Comparison of ENCODE assay signal across 8 cellular contexts in genomic region chr10:929965-930364, GRCh38. TPM values are rescaled to one million over a fixed set of nuclear protein-coding genes. Genes with fewer than 3 reads are reported as not detected.
DNase-seq lines count a peak whose midpoint lies in the region; ATAC-seq and TF ChIP-seq lines count a peak whose summit lies in the region.

No MANE protein-coding gene starts in this region.

- peak overlapping the region; percentile 93 for H3K27ac Mint-ChIP-seq in osteocyte (ENCODE audit: unreplicated experiment)

- no peaks in the 10 kb centered on the region for H3K36me3 Mint-ChIP-seq in osteocyte (ENCODE audit: unreplicated experiment)

- no peaks in the 10 kb centered on the region for H4K20me1 ChIP-seq in OCI-LY1 (ENCODE audit: insufficient read depth, low read length)

- no peaks in the 10 kb centered on the region for H3K9me3 ChIP-seq in OCI-LY1 (ENCODE audit: low read length)
- H3K9me3 ChIP-seq in endocrine pancreas (ENCODE audit: control insufficient read depth, low read length): no peaks in the 10 kb centered on the region

- H3K79me2 ChIP-seq in OCI-LY1 (ENCODE audit: insufficient read depth, low read length): peaks cover 58% of the 10 kb centered on the region

- H3K4me1 ChIP-seq in OCI-LY1 (ENCODE audit: insufficient read depth, low read length, severe bottlenecking) (peaks cover 48% of the 10 kb centered on the region), endocrine pancreas (ENCODE audit: control insufficient read depth, insufficient read depth, low read length) (peaks cover 10% of the 10 kb centered on the region)

- H2AFZ ChIP-seq in OCI-LY1 (ENCODE audit: low read length): no peak overlapping the region

- TF ChIP-seq CTCF in 22Rv1 (IDR thresholded peaks at IDR 0.05): no peak
- no peak for TF ChIP-seq CTCF in OCI-LY1 (IDR thresholded peaks at IDR 0.05; ENCODE audit: low read length)
- TF ChIP-seq CTCF in osteocyte (IDR thresholded peaks at IDR 0.05): no peak

- H3K4me3 ChIP-seq in OCI-LY1 (ENCODE audit: low read depth, low read length, poor library complexity, severe bottlenecking) (peak overlapping the region; percentile 90), endocrine pancreas (ENCODE audit: control insufficient read depth, insufficient read depth, low read length) (peak overlapping the region; percentile 91)

- H3K4me2 ChIP-seq in OCI-LY1 (ENCODE audit: low read length): peak overlapping the region; percentile 99

- H3F3A ChIP-seq in OCI-LY1 (ENCODE audit: insufficient read depth, low read length): 0 out of 2 replicates have a peak, but pooled peaks cover 6% of the 10 kb centered on the region

- DNase-seq in osteocyte (ENCODE audit: extremely low spot score, unreplicated experiment): no peak
- no peak for DNase-seq in activated gamma-delta T cell treated with Interleukin-2 at 50 U/mL for 16 hours
- DNase-seq in NCI-H774 (lab: John Stamatoyannopoulos, UW): no peak

- H3K9ac ChIP-seq in OCI-LY1 (ENCODE audit: low read length) (peak overlapping the region; percentile 93), endocrine pancreas (ENCODE audit: control insufficient read depth, insufficient read depth, low read length) (no peak overlapping the region)

- ATAC-seq in GM19395 (IDR thresholded peaks at IDR 0.05; ENCODE audit: unreplicated experiment) (peak; percentile 39), GM18870 (IDR thresholded peaks at IDR 0.05; ENCODE audit: unreplicated experiment) (no peak)

- H3K9me2 ChIP-seq in OCI-LY1 (ENCODE audit: low read depth, low read length): no peaks in the 10 kb centered on the region

- H3K27me3 ChIP-seq in OCI-LY1 (ENCODE audit: insufficient read depth, low read length) (no peaks in the 10 kb centered on the region), endocrine pancreas (ENCODE audit: control insufficient read depth, insufficient read depth, low read length) (no peaks in the 10 kb centered on the region)

- H3K36me3 ChIP-seq in OCI-LY1 (ENCODE audit: insufficient read depth, low read length): peaks cover 22% of the 10 kb centered on the region
- H3K36me3 ChIP-seq in endocrine pancreas (ENCODE audit: control insufficient read depth, insufficient read depth, low read length): no peaks in the 10 kb centered on the region

- peak overlapping the region; percentile 92 for H3K4me3 Mint-ChIP-seq in osteocyte (ENCODE audit: unreplicated experiment)

- H3K9me3 Mint-ChIP-seq in osteocyte (ENCODE audit: unreplicated experiment): no peaks in the 10 kb centered on the region

- H3K27ac ChIP-seq in 22Rv1 (peak overlapping the region; percentile 97), OCI-LY1 (ENCODE audit: low read depth, low read length, poor library complexity, severe bottlenecking) (peak overlapping the region; percentile 47)

- no peaks in the 10 kb centered on the region for H3K27me3 Mint-ChIP-seq in osteocyte (ENCODE audit: unreplicated experiment)

- H3K4me1 Mint-ChIP-seq in osteocyte (ENCODE audit: unreplicated experiment): peaks cover 34% of the 10 kb centered on the region

RNA-seq across cellular contexts. Expression of gene LARP4B, which starts 1.5 kb away (rescaled TPM):
- total RNA-seq in osteocyte: 79.6 and 80.9 TPM in 2 replicates

RNA-seq across cellular contexts. Expression of gene GTPBP4, which starts 58.3 kb away (rescaled TPM):
- total RNA-seq in osteocyte: 47.7 and 53.7 TPM in 2 replicates
